1 cellular context compared by ENCODE assay signal in the genomic region with DNA sequence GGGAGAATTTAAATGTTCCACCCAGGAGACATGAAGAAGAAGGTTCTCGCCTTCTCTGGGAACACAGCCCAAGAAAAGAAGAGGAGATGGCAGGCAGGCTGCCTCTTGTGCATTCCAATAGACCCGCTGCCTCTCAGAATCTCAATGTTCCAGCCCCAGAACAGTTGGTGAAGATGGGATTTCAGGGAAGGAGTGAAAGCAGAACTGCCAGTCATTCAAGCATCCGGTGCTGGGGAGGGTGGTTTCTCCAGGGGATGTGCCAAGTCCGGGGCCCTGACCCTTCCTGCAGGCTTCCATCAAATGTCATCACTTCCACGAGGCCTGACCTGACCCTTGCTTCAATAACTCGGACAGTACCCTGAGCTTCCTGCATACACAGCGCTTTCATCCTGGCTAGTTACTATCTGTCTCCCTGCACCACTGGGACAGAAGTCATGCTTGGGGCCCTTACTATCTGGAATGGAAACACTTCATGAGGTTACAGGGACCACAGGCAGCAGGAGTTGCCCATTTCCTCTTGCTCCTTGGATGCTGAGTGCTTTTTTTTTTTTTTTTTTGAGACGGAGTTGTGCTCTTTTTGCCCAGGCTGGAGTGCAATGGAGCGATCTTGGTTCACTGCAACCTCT.
TF ChIP-seq lines count a peak whose summit lies in the region.

No MANE protein-coding gene starts in this region.

TF ChIP-seq in WTC11, 78 proteins besides CTCF, POLR2A, EP300 and RAD21 (continued from another document):
- TF ChIP-seq RELA (CRISPR knock-in tag; IDR thresholded peaks at IDR 0.05; ENCODE audit: borderline replicate concordance) (no peak), SP1 (CRISPR knock-in tag; conservative IDR thresholded peaks at IDR 0.05) (0 out of 2 replicates have a peak, but pooled peaks have one; percentile 10), NFE2L1 (CRISPR knock-in tag; IDR thresholded peaks at IDR 0.05) (0 out of 2 replicates have a peak, but pooled peaks have one; percentile 11)
